ENCODE assay signal across 21 cellular contexts in genomic region chr7:71694678-71695077, GRCh38.
"Had no signal": no experiment of that assay in that cellular context is flagged by ENCODE, and none has a peak within 500 bp of the region (broad histone marks: within the 10 kb centered on the region; RNA-seq: fewer than 3 reads in every experiment).

No MANE protein-coding gene starts in this region.

- DNase-seq: activated CD4-positive, alpha-beta memory T cell treated with anti-CD3 and anti-CD28 coated beads for 36 hours; activated CD4-positive, alpha-beta T cell treated with anti-CD3 and anti-CD28 coated beads for 4 hours; activated CD8-positive, alpha-beta memory T cell treated with anti-CD3 and anti-CD28 coated beads, Interleukin-2, amount 50 U/mL, for 4 hours; activated effector memory CD4-positive, alpha-beta T cell treated with anti-CD3 and anti-CD28 coated beads, Interleukin-2, amount 50 U/mL, for 16 hours; activated naive CD4-positive, alpha-beta T cell treated with anti-CD3 and anti-CD28 coated beads for 36 hours; activated naive CD8-positive, alpha-beta T cell treated with anti-CD3 and anti-CD28 coated beads, Interleukin-2, amount 10 ng/mL, durations not matched to agents 7 days and 5 days; activated T-cell treated with anti-CD3 and anti-CD28 coated beads, Interleukin-2, amount 50 U/mL, for 1 hour; central memory CD4-positive, alpha-beta T cell; endodermal cell; foreskin fibroblast; kidney glomerular epithelial cell; left lung; right lobe of liver; stimulated activated CD4-positive, alpha-beta T cell treated with anti-CD3 and anti-CD28 coated beads, Interleukin-2, amount 100 ng/mL, for 48 hours; stimulated activated naive CD4-positive, alpha-beta T cell treated with Interleukin-2 at 50 U/mL for 16 hours; transverse colon had no signal

- H3K27me3 ChIP-seq: ascending aorta, left lung, right lobe of liver, transverse colon had no signal

- H3K27ac Mint-ChIP-seq: activated CD4-positive, alpha-beta memory T cell treated with anti-CD3 and anti-CD28 coated beads for 36 hours; activated naive CD4-positive, alpha-beta T cell treated with anti-CD3 and anti-CD28 coated beads for 36 hours; activated naive CD8-positive, alpha-beta T cell treated with anti-CD3 and anti-CD28 coated beads, Interleukin-2, amount 10 ng/mL, durations not matched to agents 7 days and 5 days; activated T-helper 1 cell treated with anti-CD3 and anti-CD28 coated beads, Interleukin-12 subunit alpha, Interleukin-12 subunit beta, Interleukin-2, Interleukin-4 antibody, amounts not matched to agents 30 ng/mL and 10 ng/mL and 1 ng/mL, durations not matched to agents 14 hours and 24 hours and 36 hours; dendritic cell treated with granulocyte-macrophage colony-stimulating factor and Interleukin-4, amounts not matched to agents 40 ng/mL and 50 ng/mL, for 4 days; endodermal cell; nephron had no signal

- H3K27ac ChIP-seq: ascending aorta, left lung, right lobe of liver, transverse colon had no signal

- ATAC-seq: esophagus mucosa, left lung had no signal

- H3K4me1 ChIP-seq: ascending aorta, left lung, right lobe of liver, transverse colon had no signal

- H3K9me3 ChIP-seq: ascending aorta, right lobe of liver, transverse colon had no signal

- H3K27me3 Mint-ChIP-seq: activated CD4-positive, alpha-beta memory T cell treated with anti-CD3 and anti-CD28 coated beads for 36 hours; activated naive CD8-positive, alpha-beta T cell treated with anti-CD3 and anti-CD28 coated beads, Interleukin-2, amount 10 ng/mL, durations not matched to agents 7 days and 5 days; dendritic cell treated with granulocyte-macrophage colony-stimulating factor and Interleukin-4, amounts not matched to agents 40 ng/mL and 50 ng/mL, for 4 days had no signal

- H3K4me3 Mint-ChIP-seq: activated CD4-positive, alpha-beta memory T cell treated with anti-CD3 and anti-CD28 coated beads for 36 hours; activated naive CD4-positive, alpha-beta T cell treated with anti-CD3 and anti-CD28 coated beads for 36 hours; activated naive CD8-positive, alpha-beta T cell treated with anti-CD3 and anti-CD28 coated beads, Interleukin-2, amount 10 ng/mL, durations not matched to agents 7 days and 5 days; activated T-helper 1 cell treated with anti-CD3 and anti-CD28 coated beads, Interleukin-12 subunit alpha, Interleukin-12 subunit beta, Interleukin-2, Interleukin-4 antibody, amounts not matched to agents 30 ng/mL and 10 ng/mL and 1 ng/mL, durations not matched to agents 14 hours and 24 hours and 36 hours; dendritic cell treated with granulocyte-macrophage colony-stimulating factor and Interleukin-4, amounts not matched to agents 40 ng/mL and 50 ng/mL, for 4 days; endodermal cell; nephron had no signal

- H3K36me3 Mint-ChIP-seq: activated CD4-positive, alpha-beta memory T cell treated with anti-CD3 and anti-CD28 coated beads for 36 hours; activated naive CD8-positive, alpha-beta T cell treated with anti-CD3 and anti-CD28 coated beads, Interleukin-2, amount 10 ng/mL, durations not matched to agents 7 days and 5 days had no signal

- H3K36me3 ChIP-seq: ascending aorta, left lung, right lobe of liver, transverse colon had no signal

- H3K4me1 Mint-ChIP-seq: activated naive CD8-positive, alpha-beta T cell treated with anti-CD3 and anti-CD28 coated beads, Interleukin-2, amount 10 ng/mL, durations not matched to agents 7 days and 5 days; endodermal cell had no signal

- H3K4me3 ChIP-seq: ascending aorta, left lung, right lobe of liver, transverse colon had no signal
